Comparison of ENCODE assay signal across 1 cellular context in genomic region chr17:30886187-30886586, GRCh38.
TF ChIP-seq lines count a peak whose summit lies in the region.

No MANE protein-coding gene starts in this region.

TF ChIP-seq in HEK293, 187 proteins besides CTCF, POLR2A, EP300 and RAD21 (continued from another document):
- TF ChIP-seq, protein P1, sequence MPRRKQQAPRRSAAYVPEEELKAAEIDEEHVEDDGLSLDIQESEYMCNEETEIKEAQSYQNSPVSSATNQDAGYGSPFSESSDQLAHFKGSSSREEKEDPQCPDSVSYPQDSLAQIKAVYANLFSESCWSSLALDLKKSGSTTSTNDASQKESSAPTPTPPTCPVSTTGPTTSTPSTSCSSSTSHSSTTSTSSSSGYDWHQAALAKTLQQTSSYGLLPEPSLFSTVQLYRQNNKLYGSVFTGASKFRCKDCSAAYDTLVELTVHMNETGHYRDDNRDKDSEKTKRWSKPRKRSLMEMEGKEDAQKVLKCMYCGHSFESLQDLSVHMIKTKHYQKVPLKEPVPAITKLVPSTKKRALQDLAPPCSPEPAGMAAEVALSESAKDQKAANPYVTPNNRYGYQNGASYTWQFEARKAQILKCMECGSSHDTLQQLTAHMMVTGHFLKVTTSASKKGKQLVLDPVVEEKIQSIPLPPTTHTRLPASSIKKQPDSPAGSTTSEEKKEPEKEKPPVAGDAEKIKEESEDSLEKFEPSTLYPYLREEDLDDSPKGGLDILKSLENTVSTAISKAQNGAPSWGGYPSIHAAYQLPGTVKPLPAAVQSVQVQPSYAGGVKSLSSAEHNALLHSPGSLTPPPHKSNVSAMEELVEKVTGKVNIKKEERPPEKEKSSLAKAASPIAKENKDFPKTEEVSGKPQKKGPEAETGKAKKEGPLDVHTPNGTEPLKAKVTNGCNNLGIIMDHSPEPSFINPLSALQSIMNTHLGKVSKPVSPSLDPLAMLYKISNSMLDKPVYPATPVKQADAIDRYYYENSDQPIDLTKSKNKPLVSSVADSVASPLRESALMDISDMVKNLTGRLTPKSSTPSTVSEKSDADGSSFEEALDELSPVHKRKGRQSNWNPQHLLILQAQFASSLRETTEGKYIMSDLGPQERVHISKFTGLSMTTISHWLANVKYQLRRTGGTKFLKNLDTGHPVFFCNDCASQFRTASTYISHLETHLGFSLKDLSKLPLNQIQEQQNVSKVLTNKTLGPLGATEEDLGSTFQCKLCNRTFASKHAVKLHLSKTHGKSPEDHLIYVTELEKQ (tag by site-specific recombination; IDR thresholded peaks at IDR 0.05; ENCODE audit: borderline replicate concordance): no peak
- TF ChIP-seq ZNF274 (IDR thresholded peaks at IDR 0.05; ENCODE audit: low read length): no peak
- TF ChIP-seq ZNF274 (tag by site-specific recombination; IDR thresholded peaks at IDR 0.05; ENCODE audit: borderline replicate concordance): no peak
